In genomic region chr16:1308036-1308976, GRCh38 we compare ENCODE assay signal across 1 cellular context.
TF ChIP-seq lines count a peak whose summit lies in the region.

No MANE protein-coding gene starts in this region.

TF ChIP-seq in GM12878, 131 proteins besides CTCF, POLR2A, EP300 and RAD21 (continued from another document):
- TF ChIP-seq IRF3 (IDR thresholded peaks at IDR 0.05) (no peak), NKRF (conservative IDR thresholded peaks at IDR 0.05) (peak; percentile 62; the same call in 1 of the 2 replicates), SIN3A (IDR thresholded peaks at IDR 0.05; ENCODE audit: low read depth, low read length) (peak; percentile 42; the same call in 1 of the 2 replicates)
